In genomic region chr5:32828492-32828891, GRCh38 we compare ENCODE assay signal across 17 cellular contexts.
DNase-seq lines count a peak whose midpoint lies in the region; ATAC-seq and TF ChIP-seq lines count a peak whose summit lies in the region.
"Had no signal": no experiment of that assay in that cellular context is flagged by ENCODE, and none has a peak within 500 bp of the region (broad histone marks: within the 10 kb centered on the region; RNA-seq: fewer than 3 reads in every experiment).

No MANE protein-coding gene starts in this region.

- DNase-seq in GM23248 (peak; percentile 51), mammary epithelial cell (peak; percentile 30), fibroblast of peridontal ligament (ENCODE audit: extremely low read depth) (peak; percentile 30), thoracic aorta (ENCODE audit: low spot score) (no peak), CD14-positive monocyte (ENCODE audit: low spot score) (no peak), mesothelial cell of epicardium (ENCODE audit: low spot score in 2 of 2, unreplicated experiment in 2 of 2) (no peak), NCI-H2107 (lab: John Stamatoyannopoulos, UW) (no peak)
- no peak for DNase-seq in CD4-positive, alpha-beta memory T cell
- DNase-seq: CD8-positive, alpha-beta memory T cell; DMS79 treated with DMSO at 0.1 percent for 48 hours; GF-D8; H7; NCI-H1930; NCI-H2171; NCI-H446; NCI-H69; SHP77 treated with DMSO at 0.1 percent for 48 hours had no signal

- POLR2A ChIA-PET in CD4-positive, alpha-beta memory T cell (lab: Charles Lee; ENCODE audit: partially characterized antibody): no interaction called here

- no peaks in the 10 kb centered on the region for H3K9me2 ChIP-seq in GM23248 (ENCODE audit: insufficient read depth)

- in situ Hi-C loops in GM23248 (cut with MboI): no loop called here
- in situ Hi-C loops in mammary epithelial cell (cut with MboI; ENCODE audit: low sequenced_read_pairs in 2 of 2): no loop called here

- H3K9me3 Mint-ChIP-seq in CD14-positive monocyte (peaks cover 0 to 6% (median 2%) of the 10 kb centered on the region in 7 donors), mesothelial cell of epicardium (no peaks in the 10 kb centered on the region)
- peaks cover 0 to 5% (median 2%) of the 10 kb centered on the region in 8 donors for H3K9me3 Mint-ChIP-seq in CD4-positive, alpha-beta memory T cell

- dilution Hi-C loops in mammary epithelial cell (cut with HindIII; ENCODE audit: low sequenced_read_pairs): no loop called here

- H3K4me2 ChIP-seq in GM23248 (ENCODE audit: unreplicated experiment): peak overlapping the region; percentile 55
- H3K4me2 ChIP-seq in mammary epithelial cell (ENCODE audit: insufficient read depth, low read depth, low read length): no peak overlapping the region

- no peaks in the 10 kb centered on the region for H3K36me3 ChIP-seq in GM23248 (ENCODE audit: low read depth)
- no peaks in the 10 kb centered on the region for H3K36me3 ChIP-seq in mammary epithelial cell (ENCODE audit: insufficient read depth, low read length)
- H3K36me3 ChIP-seq in thoracic aorta: no peaks in the 10 kb centered on the region
- no peaks in the 10 kb centered on the region for H3K36me3 ChIP-seq in CD4-positive, alpha-beta memory T cell (ENCODE audit: insufficient read depth, low read length)

- no peak for ATAC-seq in thoracic aorta (ENCODE audit: insufficient number of reproducible peaks, low FRiP score, low read depth)

- CTCF ChIA-PET in mammary epithelial cell (lab: Charles Lee; ENCODE audit: low non-redundant PET): no interaction called here
- CTCF ChIA-PET in CD4-positive, alpha-beta memory T cell (lab: Charles Lee; ENCODE audit: partially characterized antibody): no interaction called here

- no peak for TF ChIP-seq CTCF in mammary epithelial cell (conservative IDR thresholded peaks at IDR 0.05 in 1 of 2, IDR thresholded peaks at IDR 0.05 in 1 of 2; ENCODE audit: extremely low read depth in 1 of 2, insufficient read depth in 1 of 2, low read depth in 1 of 2, low read length in 2 of 2)
- TF ChIP-seq CTCF in thoracic aorta (IDR thresholded peaks at IDR 0.05): no peak
- no peak for TF ChIP-seq CTCF in CD14-positive monocyte (IDR thresholded peaks at IDR 0.05)
- no peak for TF ChIP-seq CTCF in mesothelial cell of epicardium (IDR thresholded peaks at IDR 0.05; ENCODE audit: unreplicated experiment)

- no peaks in the 10 kb centered on the region for H3K27me3 ChIP-seq in GM23248 (replicated peaks; ENCODE audit: insufficient read depth)
- H3K27me3 ChIP-seq in mammary epithelial cell (ENCODE audit: insufficient read depth, low read length): no peaks in the 10 kb centered on the region
- H3K27me3 ChIP-seq in thoracic aorta (replicated peaks; ENCODE audit: insufficient read depth): no peaks in the 10 kb centered on the region
- H3K27me3 ChIP-seq in CD4-positive, alpha-beta memory T cell (ENCODE audit: insufficient read depth, low read length): no peaks in the 10 kb centered on the region

- H4K20me1 ChIP-seq in GM23248 (ENCODE audit: insufficient read depth) (no peaks in the 10 kb centered on the region), mammary epithelial cell (ENCODE audit: insufficient read depth, low read length) (no peaks in the 10 kb centered on the region)

- peaks cover 14% of the 10 kb centered on the region for H3K4me1 ChIP-seq in GM23248 (ENCODE audit: insufficient read depth)
- H3K4me1 ChIP-seq in mammary epithelial cell (ENCODE audit: insufficient read depth, low read length): no peaks in the 10 kb centered on the region
- peaks cover 14 to 39% of the 10 kb centered on the region in 2 donors for H3K4me1 ChIP-seq in thoracic aorta (ENCODE audit: control insufficient read depth in 1 of 2, low read depth in 2 of 2)
- H3K4me1 ChIP-seq in CD4-positive, alpha-beta memory T cell (ENCODE audit: insufficient read depth, low read length): no peaks in the 10 kb centered on the region

- H3K79me2 ChIP-seq in GM23248 (ENCODE audit: insufficient read depth): no peaks in the 10 kb centered on the region
- no peaks in the 10 kb centered on the region for H3K79me2 ChIP-seq in mammary epithelial cell (ENCODE audit: insufficient read depth, low read length)

- H3K9me3 ChIP-seq in GM23248 (ENCODE audit: low read depth): no peaks in the 10 kb centered on the region
- H3K9me3 ChIP-seq in mammary epithelial cell (replicated peaks; ENCODE audit: insufficient read depth, low read length): no peaks in the 10 kb centered on the region
- H3K9me3 ChIP-seq in thoracic aorta: no peaks in the 10 kb centered on the region
- no peaks in the 10 kb centered on the region for H3K9me3 ChIP-seq in CD4-positive, alpha-beta memory T cell (ENCODE audit: control insufficient read depth in 1 of 2, low read length in 2 of 2)

- no peaks in the 10 kb centered on the region for H3K36me3 Mint-ChIP-seq in CD14-positive monocyte
- H3K36me3 Mint-ChIP-seq in CD4-positive, alpha-beta memory T cell: no peaks in the 10 kb centered on the region
- no peaks in the 10 kb centered on the region for H3K36me3 Mint-ChIP-seq in mesothelial cell of epicardium
- H3K36me3 Mint-ChIP-seq: CD8-positive, alpha-beta memory T cell had no signal

- intact Hi-C loops in mammary epithelial cell (cut with micrococcal nuclease): no loop called here
- intact Hi-C loops in CD14-positive monocyte (cut with micrococcal nuclease): no loop called here
- intact Hi-C loops in CD4-positive, alpha-beta memory T cell (cut with micrococcal nuclease): no loop called here

- no TSS peak for BruUV-seq in mammary epithelial cell (replicated peaks; lab: Mats Ljungman, UMichigan)

- H3K4me1 Mint-ChIP-seq in CD14-positive monocyte: no peaks in the 10 kb centered on the region
- H3K4me1 Mint-ChIP-seq in CD4-positive, alpha-beta memory T cell: no peaks in the 10 kb centered on the region
- peaks cover 7% of the 10 kb centered on the region for H3K4me1 Mint-ChIP-seq in mesothelial cell of epicardium
- H3K4me1 Mint-ChIP-seq: CD8-positive, alpha-beta memory T cell had no signal

- H3K27ac Mint-ChIP-seq in CD14-positive monocyte: no peak overlapping the region
- H3K27ac Mint-ChIP-seq in CD4-positive, alpha-beta memory T cell: no peak overlapping the region
- H3K27ac Mint-ChIP-seq in mesothelial cell of epicardium: no peak overlapping the region
- H3K27ac Mint-ChIP-seq: CD8-positive, alpha-beta memory T cell had no signal

- H3K9ac ChIP-seq in GM23248: no peak overlapping the region
- H3K9ac ChIP-seq in mammary epithelial cell (ENCODE audit: insufficient read depth, low read length): no peak overlapping the region

- H3K4me3 ChIP-seq in GM23248: no peak overlapping the region
- no peak overlapping the region for H3K4me3 ChIP-seq in mammary epithelial cell (replicated peaks in 1 of 3; ENCODE audit: insufficient read depth in 1 of 3, low read depth in 2 of 3, low read length in 3 of 3)
- H3K4me3 ChIP-seq in thoracic aorta: no peak overlapping the region
- H3K4me3 ChIP-seq in CD4-positive, alpha-beta memory T cell (ENCODE audit: low read length in 2 of 2): no peak overlapping the region

- no peak overlapping the region for H3K27ac ChIP-seq in GM23248
- no peak overlapping the region for H3K27ac ChIP-seq in mammary epithelial cell (ENCODE audit: insufficient read depth, low read depth, low read length)
- peak overlapping the region; percentile 40 to 58 for H3K27ac ChIP-seq in thoracic aorta
- H3K27ac ChIP-seq in CD4-positive, alpha-beta memory T cell (ENCODE audit: low read depth, low read length): no peak overlapping the region

- H3K27me3 Mint-ChIP-seq in CD14-positive monocyte (ENCODE audit: low read depth in 3 of 3): peaks cover 0 to 1% (median 0%) of the 10 kb centered on the region in 3 donors
- H3K27me3 Mint-ChIP-seq in CD4-positive, alpha-beta memory T cell: no peaks in the 10 kb centered on the region
- peaks cover 12% of the 10 kb centered on the region for H3K27me3 Mint-ChIP-seq in mesothelial cell of epicardium (ENCODE audit: low read depth)
- H3K27me3 Mint-ChIP-seq: CD8-positive, alpha-beta memory T cell had no signal

- 16 to 18% methylated on average over 2 of the region's 2 CpGs for WGBS in GM23248 (ENCODE audit: low coverage in 1 of 2, low lambda C conversion rate in 2 of 2, missing lambda C conversion rate in 2 of 2), 2 experiments
- WGBS in mammary epithelial cell (ENCODE audit: low coverage, missing lambda C conversion rate): 49% methylated on average over 2 of the region's 2 CpGs

- H3F3A ChIP-seq in GM23248 (ENCODE audit: insufficient read depth): peaks cover 13% of the 10 kb centered on the region

- H2AFZ ChIP-seq in GM23248 (peak overlapping the region; percentile 4; the same call in 1 of the 2 replicates), mammary epithelial cell (ENCODE audit: low read depth, low read length) (no peak overlapping the region)

- no peak overlapping the region for H3K4me3 Mint-ChIP-seq in CD14-positive monocyte
- no peak overlapping the region for H3K4me3 Mint-ChIP-seq in CD4-positive, alpha-beta memory T cell
- no peak overlapping the region for H3K4me3 Mint-ChIP-seq in mesothelial cell of epicardium
- H3K4me3 Mint-ChIP-seq: CD8-positive, alpha-beta memory T cell had no signal

Comparison
In these comparisons a context has a peak if more than half of its experiments do, and no peak if none do; other contexts are left out.
1. DNase-seq: peak in GM23248 (single experiment), mammary epithelial cell (single experiment) and fibroblast of peridontal ligament (single experiment); none in thoracic aorta (single experiment), CD14-positive monocyte (single experiment), CD4-positive, alpha-beta memory T cell (0 of 5), mesothelial cell of epicardium (0 of 2) and NCI-H2107 (single experiment).
2. H3K27ac ChIP-seq: peak in thoracic aorta (2 of 2); none in GM23248 (single experiment), mammary epithelial cell (single experiment) and CD4-positive, alpha-beta memory T cell (single experiment).